29 cellular contexts compared by ENCODE assay signal in the genomic region with DNA sequence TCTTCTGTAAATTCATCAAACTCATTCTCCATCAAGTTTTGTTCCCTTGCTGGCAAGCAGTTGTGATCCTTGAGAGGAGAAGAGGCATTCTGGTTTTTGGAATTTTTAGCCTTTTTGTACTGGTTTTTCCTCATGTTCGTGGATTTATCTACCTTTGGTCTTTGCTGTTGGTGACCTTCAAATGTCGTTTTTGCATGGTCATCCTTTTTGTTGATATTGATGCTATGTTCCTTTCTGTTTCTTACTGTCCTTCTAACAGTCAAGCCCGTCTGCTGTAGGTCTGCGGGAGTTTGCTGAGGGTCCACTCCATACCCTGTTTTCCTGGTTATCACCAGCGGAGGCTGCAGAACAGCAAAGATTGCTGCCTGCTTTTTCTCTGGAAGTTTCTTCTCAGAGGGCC.
"Had no signal": no experiment of that assay in that cellular context is flagged by ENCODE, and none has a peak within 500 bp of the region (broad histone marks: within the 10 kb centered on the region; RNA-seq: fewer than 3 reads in every experiment).

No MANE protein-coding gene starts in this region.

- H3K4me1 ChIP-seq: stomach, suprapubic skin, testis, thyroid gland, tibial artery, tibial nerve, transverse colon, upper lobe of left lung, upper lobe of right lung, uterus, vagina had no signal

- ATAC-seq: stimulated activated effector memory CD8-positive, alpha-beta T cell treated with anti-CD3 and anti-CD28 coated beads, Interleukin-12 subunit alpha, Interleukin-12 subunit beta, amount 100 ng/mL, for 72 hours; stimulated activated memory B cell treated with anti-CD40 and anti-IgM and Interleukin-4, amounts not matched to agents 10 μg/mL and 1 μg/mL and 100 μg/mL, for 72 hours; stimulated activated naive B cell treated with anti-CD40 and anti-IgM and Interleukin-4, amounts not matched to agents 10 μg/mL and 1 μg/mL and 100 μg/mL, for 72 hours; stimulated activated naive CD8-positive, alpha-beta T cell treated with anti-CD3 and anti-CD28 coated beads, Interleukin-15, amount 100 ng/mL, for 72 hours; stimulated activated naive CD8-positive, alpha-beta T cell treated with anti-CD3 and anti-CD28 coated beads, Interleukin-15, Interleukin-2, amounts not matched to agents 100 U/mL and 50 U/mL, for 24 hours; upper lobe of right lung had no signal

- H3K36me3 Mint-ChIP-seq: stimulated activated effector memory CD8-positive, alpha-beta T cell treated with anti-CD3 and anti-CD28 coated beads, Interleukin-12 subunit alpha, Interleukin-12 subunit beta, amount 100 ng/mL, for 72 hours had no signal

- H3K36me3 ChIP-seq: suprapubic skin, thoracic aorta, thyroid gland, transverse colon, upper lobe of left lung, upper lobe of right lung, uterus, vagina had no signal

- H3K27me3 ChIP-seq: stomach, suprapubic skin, testis, thyroid gland, tibial artery, tibial nerve, transverse colon, upper lobe of left lung, upper lobe of right lung, uterus, vagina had no signal

- H3K4me3 Mint-ChIP-seq: stimulated activated effector memory CD8-positive, alpha-beta T cell treated with anti-CD3 and anti-CD28 coated beads, Interleukin-12 subunit alpha, Interleukin-12 subunit beta, amount 100 ng/mL, for 72 hours; stimulated activated memory B cell treated with anti-CD40 and anti-IgM and Interleukin-4, amounts not matched to agents 10 μg/mL and 1 μg/mL and 100 μg/mL, for 72 hours; stimulated activated naive B cell treated with anti-CD40 and anti-IgM and Interleukin-4, amounts not matched to agents 10 μg/mL and 1 μg/mL and 100 μg/mL, for 72 hours; stimulated activated naive CD8-positive, alpha-beta T cell treated with anti-CD3 and anti-CD28 coated beads, Interleukin-15, amount 100 ng/mL, for 72 hours; stimulated activated naive CD8-positive, alpha-beta T cell treated with anti-CD3 and anti-CD28 coated beads, Interleukin-15, Interleukin-2, amounts not matched to agents 100 ng/mL and 50 ng/mL, for 24 hours; type B pancreatic cell had no signal

- H3K4me3 ChIP-seq: stomach, suprapubic skin, testis, thoracic aorta, thyroid gland, tibial artery, tibial nerve, transverse colon, upper lobe of left lung, upper lobe of right lung, uterus, vagina had no signal

- DNase-seq: stimulated activated CD4-positive, alpha-beta T cell treated with anti-CD3 and anti-CD28 coated beads, Interleukin-2, amount 100 ng/mL, for 48 hours; stimulated activated CD4-positive, alpha-beta T cell treated with anti-CD3 and anti-CD28 coated beads, Interleukin-4, amount 100 ng/mL, for 1 hour; stimulated activated CD4-positive, alpha-beta T cell treated with anti-CD3 and anti-CD28 coated beads, Interleukin-4, amount 100 ng/mL, for 24 hours; stimulated activated CD4-positive, alpha-beta T cell treated with anti-CD3 and anti-CD28 coated beads, Interleukin-4, amount 100 ng/mL, for 4 hours; stimulated activated CD8-positive, alpha-beta memory T cell treated with anti-CD3 and anti-CD28 coated beads, Interleukin-4, amount 100 ng/mL, for 48 hours; stimulated activated naive B cell treated with anti-CD40 and anti-IgM and Interleukin-4, amounts not matched to agents 10 μg/mL and 1 μg/mL and 100 μg/mL, for 72 hours; stimulated activated naive CD4-positive, alpha-beta T cell; stimulated activated naive CD4-positive, alpha-beta T cell treated with Interleukin-2 at 50 U/mL for 16 hours; stimulated activated naive CD8-positive, alpha-beta T cell treated with anti-CD3 and anti-CD28 coated beads, Interleukin-15, amount 100 ng/mL, for 72 hours; stimulated activated naive CD8-positive, alpha-beta T cell treated with anti-CD3 and anti-CD28 coated beads, Interleukin-15, Interleukin-2, amounts not matched to agents 100 U/mL and 50 U/mL, for 24 hours; stomach; substantia nigra; testis; thyroid gland; tibial artery; transverse colon; trophoblast cell; upper lobe of left lung; upper lobe of right lung; uterus had no signal

- FAIRE-seq: urothelium cell line had no signal

- H3K4me1 Mint-ChIP-seq: stimulated activated effector memory CD8-positive, alpha-beta T cell treated with anti-CD3 and anti-CD28 coated beads, Interleukin-12 subunit alpha, Interleukin-12 subunit beta, amount 100 ng/mL, for 72 hours; stimulated activated memory B cell treated with anti-CD40 and anti-IgM and Interleukin-4, amounts not matched to agents 10 μg/mL and 1 μg/mL and 100 μg/mL, for 72 hours; stimulated activated naive B cell treated with anti-CD40 and anti-IgM and Interleukin-4, amounts not matched to agents 10 μg/mL and 1 μg/mL and 100 μg/mL, for 72 hours; stimulated activated naive CD8-positive, alpha-beta T cell treated with anti-CD3 and anti-CD28 coated beads, Interleukin-15, amount 100 ng/mL, for 72 hours had no signal

- H3K27ac Mint-ChIP-seq: stimulated activated effector memory CD8-positive, alpha-beta T cell treated with anti-CD3 and anti-CD28 coated beads, Interleukin-12 subunit alpha, Interleukin-12 subunit beta, amount 100 ng/mL, for 72 hours; stimulated activated memory B cell treated with anti-CD40 and anti-IgM and Interleukin-4, amounts not matched to agents 10 μg/mL and 1 μg/mL and 100 μg/mL, for 72 hours; stimulated activated naive B cell treated with anti-CD40 and anti-IgM and Interleukin-4, amounts not matched to agents 10 μg/mL and 1 μg/mL and 100 μg/mL, for 72 hours; stimulated activated naive CD8-positive, alpha-beta T cell treated with anti-CD3 and anti-CD28 coated beads, Interleukin-15, Interleukin-2, amounts not matched to agents 100 ng/mL and 50 ng/mL, for 24 hours; type B pancreatic cell had no signal

- H3K27ac ChIP-seq: stomach, suprapubic skin, testis, thoracic aorta, thyroid gland, tibial artery, tibial nerve, transverse colon, upper lobe of left lung, upper lobe of right lung, uterus, vagina had no signal

- H3K27me3 Mint-ChIP-seq: stimulated activated memory B cell treated with anti-CD40 and anti-IgM and Interleukin-4, amounts not matched to agents 10 μg/mL and 1 μg/mL and 100 μg/mL, for 72 hours; stimulated activated naive B cell treated with anti-CD40 and anti-IgM and Interleukin-4, amounts not matched to agents 10 μg/mL and 1 μg/mL and 100 μg/mL, for 72 hours; stimulated activated naive CD8-positive, alpha-beta T cell treated with anti-CD3 and anti-CD28 coated beads, Interleukin-15, amount 100 ng/mL, for 72 hours; stimulated activated naive CD8-positive, alpha-beta T cell treated with anti-CD3 and anti-CD28 coated beads, Interleukin-15, Interleukin-2, amounts not matched to agents 100 ng/mL and 50 ng/mL, for 24 hours; type B pancreatic cell had no signal

- H3K9me3 ChIP-seq: testis, thoracic aorta, thyroid gland, upper lobe of right lung, vagina had no signal
